Comparison of ENCODE assay signal across 3 cellular contexts in genomic region chr15:66494262-66494661, GRCh38.
TF ChIP-seq lines count a peak whose summit lies in the region.

No MANE protein-coding gene starts in this region.

TF ChIP-seq in HepG2, 621 proteins besides CTCF, POLR2A, EP300 and RAD21:
- TF ChIP-seq MTF1 (CRISPR knock-in tag; IDR thresholded peaks at IDR 0.05) (no peak), CHCHD3 (CRISPR knock-in tag; IDR thresholded peaks at IDR 0.05) (no peak), ZNF317 (CRISPR knock-in tag; IDR thresholded peaks at IDR 0.05) (no peak), RBM22 (optimal IDR thresholded peaks at IDR 0.05; ENCODE audit: low read length) (no peak), POLR2AphosphoS2 (IDR thresholded peaks at IDR 0.05; ENCODE audit: low read depth, low read length) (peak; percentile 55; the same call in 1 of the 2 replicates)
TF ChIP-seq in HepG2: peak in this region for 1.

TF ChIP-seq in WTC11, 78 proteins besides CTCF, POLR2A, EP300 and RAD21:
- TF ChIP-seq USF1 (CRISPR knock-in tag; IDR thresholded peaks at IDR 0.05) (no peak), SMAD4 (CRISPR knock-in tag; IDR thresholded peaks at IDR 0.05) (no peak), FOXK1 (CRISPR knock-in tag; IDR thresholded peaks at IDR 0.05) (no peak)
- TF ChIP-seq, protein P1, sequence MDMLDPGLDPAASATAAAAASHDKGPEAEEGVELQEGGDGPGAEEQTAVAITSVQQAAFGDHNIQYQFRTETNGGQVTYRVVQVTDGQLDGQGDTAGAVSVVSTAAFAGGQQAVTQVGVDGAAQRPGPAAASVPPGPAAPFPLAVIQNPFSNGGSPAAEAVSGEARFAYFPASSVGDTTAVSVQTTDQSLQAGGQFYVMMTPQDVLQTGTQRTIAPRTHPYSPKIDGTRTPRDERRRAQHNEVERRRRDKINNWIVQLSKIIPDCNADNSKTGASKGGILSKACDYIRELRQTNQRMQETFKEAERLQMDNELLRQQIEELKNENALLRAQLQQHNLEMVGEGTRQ (CRISPR knock-in tag; IDR thresholded peaks at IDR 0.05) = peak; percentile 41
- TF ChIP-seq, protein P2, sequence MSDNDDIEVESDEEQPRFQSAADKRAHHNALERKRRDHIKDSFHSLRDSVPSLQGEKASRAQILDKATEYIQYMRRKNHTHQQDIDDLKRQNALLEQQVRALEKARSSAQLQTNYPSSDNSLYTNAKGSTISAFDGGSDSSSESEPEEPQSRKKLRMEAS (CRISPR knock-in tag; IDR thresholded peaks at IDR 0.05) = no peak

TF ChIP-seq in H1, 55 proteins besides CTCF, POLR2A, EP300 and RAD21:
- TF ChIP-seq POLR2AphosphoS5 (IDR thresholded peaks at IDR 0.05; ENCODE audit: low read depth, low read length) (peak; percentile 18; the same call in 1 of the 2 replicates), CBX5 (IDR thresholded peaks at IDR 0.05; ENCODE audit: low read depth, low read length) (no peak), TAF1 (IDR thresholded peaks at IDR 0.05; ENCODE audit: low read depth, low read length) (no peak), KDM4A (IDR thresholded peaks at IDR 0.05; ENCODE audit: low read depth, low read length, severe bottlenecking) (no peak), JUND (IDR thresholded peaks at IDR 0.05; ENCODE audit: low read length) (no peak), RFX5 (IDR thresholded peaks at IDR 0.05; ENCODE audit: borderline replicate concordance, low read depth, low read length) (no peak)
- TF ChIP-seq, protein P1 (IDR thresholded peaks at IDR 0.05; ENCODE audit: low read length) = peak; percentile 22; the same call in 1 of the 2 replicates
